In the genomic region with DNA sequence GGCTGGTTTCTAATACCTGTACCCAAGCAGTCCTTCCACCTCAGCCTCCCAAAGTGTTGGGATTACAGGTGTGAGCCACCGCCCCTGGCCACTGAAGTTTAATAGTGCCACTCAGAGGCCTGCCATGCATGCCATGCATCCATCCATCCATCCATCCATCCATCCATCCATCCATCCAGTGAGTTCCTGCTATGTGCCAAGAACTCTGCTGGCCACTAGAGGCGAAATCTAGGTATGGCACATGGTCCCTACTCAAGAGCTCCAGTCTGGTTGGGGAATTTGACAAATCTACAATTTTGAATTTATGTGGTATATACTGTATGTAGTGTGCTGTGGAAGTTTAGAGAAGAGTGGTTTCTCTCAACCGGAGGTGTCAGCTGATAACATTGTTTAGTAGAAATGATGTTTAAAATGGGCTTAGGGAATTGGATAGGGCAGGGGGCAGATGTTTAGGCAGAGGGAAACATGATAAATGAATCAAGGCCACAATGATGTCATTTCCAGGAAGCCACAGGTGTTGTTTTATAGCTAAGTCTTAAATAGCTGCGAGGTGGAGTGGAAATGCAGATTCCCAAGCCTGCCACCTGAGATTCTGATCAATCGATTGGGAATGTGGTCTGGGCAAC, we compare ENCODE assay signal across 2 cellular contexts.
A peak's percentile ranks its signal among the peaks of the same experiment; 100 is the strongest.
TF ChIP-seq lines count a peak whose summit lies in the region.

No MANE protein-coding gene starts in this region.

TF ChIP-seq in HEK293T, 16 proteins besides CTCF, POLR2A, EP300 and RAD21 (continued from another document):
- TF ChIP-seq, protein P1, sequence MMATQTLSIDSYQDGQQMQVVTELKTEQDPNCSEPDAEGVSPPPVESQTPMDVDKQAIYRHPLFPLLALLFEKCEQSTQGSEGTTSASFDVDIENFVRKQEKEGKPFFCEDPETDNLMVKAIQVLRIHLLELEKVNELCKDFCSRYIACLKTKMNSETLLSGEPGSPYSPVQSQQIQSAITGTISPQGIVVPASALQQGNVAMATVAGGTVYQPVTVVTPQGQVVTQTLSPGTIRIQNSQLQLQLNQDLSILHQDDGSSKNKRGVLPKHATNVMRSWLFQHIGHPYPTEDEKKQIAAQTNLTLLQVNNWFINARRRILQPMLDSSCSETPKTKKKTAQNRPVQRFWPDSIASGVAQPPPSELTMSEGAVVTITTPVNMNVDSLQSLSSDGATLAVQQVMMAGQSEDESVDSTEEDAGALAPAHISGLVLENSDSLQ (IDR thresholded peaks at IDR 0.05), result no peak
- no peak for TF ChIP-seq SP1 (IDR thresholded peaks at IDR 0.05)
- no peak for TF ChIP-seq CTBP1 (IDR thresholded peaks at IDR 0.05; ENCODE audit: borderline replicate concordance)
- TF ChIP-seq ZNF384 (IDR thresholded peaks at IDR 0.05), result no peak
TF ChIP-seq in HEK293T: peak in this region for 0.

TF ChIP-seq in HepG2, 621 proteins besides CTCF, POLR2A, EP300 and RAD21 (continued from another document):
- TF ChIP-seq ZMYM4 (CRISPR knock-in tag; IDR thresholded peaks at IDR 0.05), result 0 out of 2 replicates have a peak, but pooled peaks have one; percentile 31
TF ChIP-seq in HepG2: peak in this region for 6.
